In genomic region chr15:74735305-74735704, GRCh38 we compare ENCODE assay signal across 32 cellular contexts. TPM values are rescaled to one million over a fixed set of nuclear protein-coding genes. Genes with fewer than 3 reads are reported as not detected.
"Had no signal": no experiment of that assay in that cellular context is flagged by ENCODE, and none has a peak within 500 bp of the region (broad histone marks: within the 10 kb centered on the region; RNA-seq: fewer than 3 reads in every experiment).

No MANE protein-coding gene starts in this region.

- H3K4me1 ChIP-seq: adrenal gland, body of pancreas, esophagus muscularis mucosa, gastrocnemius medialis had no signal

- H3K36me3 ChIP-seq: adrenal gland, esophagus muscularis mucosa, gastrocnemius medialis had no signal

- H3K9me3 ChIP-seq: adrenal gland, body of pancreas, esophagus muscularis mucosa, gastrocnemius medialis had no signal

- H3K4me3 Mint-ChIP-seq: activated CD4-positive, alpha-beta memory T cell treated with anti-CD3 and anti-CD28 coated beads, Interleukin-2, amount 10 ng/mL, durations not matched to agents 7 days and 5 days; activated CD4-positive, alpha-beta T cell treated with anti-CD3 and anti-CD28 coated beads, Interleukin-2, amount 10 ng/mL, durations not matched to agents 7 days and 5 days; activated naive CD4-positive, alpha-beta T cell treated with anti-CD3 and anti-CD28 coated beads, Interleukin-2, amount 10 ng/mL, durations not matched to agents 7 days and 5 days; activated naive CD8-positive, alpha-beta T cell; activated T-cell treated with anti-CD3 and anti-CD28 coated beads, Interleukin-2, amount 50 U/mL, for 24 hours; activated T-cell treated with anti-CD3 and anti-CD28 coated beads, Interleukin-2, amount 50 U/mL, for 72 hours; effector memory CD8-positive, alpha-beta T cell; WTC11 had no signal

- DNase-seq: activated CD4-positive, alpha-beta memory T cell treated with anti-CD3 and anti-CD28 coated beads, Interleukin-2, amount 10 ng/mL, durations not matched to agents 7 days and 5 days; activated CD4-positive, alpha-beta T cell treated with anti-CD3 and anti-CD28 coated beads for 1 hour; activated CD4-positive, alpha-beta T cell treated with anti-CD3 and anti-CD28 coated beads for 4 hours; activated CD4-positive, alpha-beta T cell treated with anti-CD3 and anti-CD28 coated beads, Interleukin-2, amount 10 ng/mL, durations not matched to agents 7 days and 5 days; activated CD4-positive, alpha-beta T cell treated with anti-CD3 and anti-CD28 coated beads, Interleukin-2, amount 50 U/mL, for 4 hours; activated CD8-positive, alpha-beta memory T cell treated with anti-CD3 and anti-CD28 coated beads, Interleukin-2, amount 50 U/mL, for 48 hours; activated gamma-delta T cell; activated naive CD4-positive, alpha-beta T cell; activated naive CD4-positive, alpha-beta T cell treated with anti-CD3 and anti-CD28 coated beads, Interleukin-2, amount 10 ng/mL, durations not matched to agents 7 days and 5 days; activated T-cell treated with anti-CD3 and anti-CD28 coated beads for 4 hours; activated T-cell treated with anti-CD3 and anti-CD28 coated beads, Interleukin-2, amount 50 U/mL, for 24 hours; activated T-cell treated with anti-CD3 and anti-CD28 coated beads, Interleukin-2, amount 50 U/mL, for 72 hours; adrenal gland; amygdala; body of pancreas; caudate nucleus; cortex of kidney; dermis blood vessel endothelial cell; effector CD4-positive, alpha-beta T cell; effector memory CD8-positive, alpha-beta T cell; erythroblast; foreskin keratinocyte; gastrocnemius medialis; glutamatergic neuron; T-helper 2 cell had no signal

- H3K27ac Mint-ChIP-seq: activated CD4-positive, alpha-beta memory T cell treated with anti-CD3 and anti-CD28 coated beads, Interleukin-2, amount 10 ng/mL, durations not matched to agents 7 days and 5 days; activated CD4-positive, alpha-beta T cell treated with anti-CD3 and anti-CD28 coated beads, Interleukin-2, amount 10 ng/mL, durations not matched to agents 7 days and 5 days; activated naive CD4-positive, alpha-beta T cell treated with anti-CD3 and anti-CD28 coated beads, Interleukin-2, amount 10 ng/mL, durations not matched to agents 7 days and 5 days; activated naive CD8-positive, alpha-beta T cell; activated T-cell treated with anti-CD3 and anti-CD28 coated beads, Interleukin-2, amount 50 U/mL, for 24 hours; activated T-cell treated with anti-CD3 and anti-CD28 coated beads, Interleukin-2, amount 50 U/mL, for 72 hours; effector memory CD8-positive, alpha-beta T cell; WTC11 had no signal

- H3K4me3 ChIP-seq: adrenal gland, body of pancreas, esophagus muscularis mucosa, gastrocnemius medialis had no signal

- H3K36me3 Mint-ChIP-seq: activated naive CD4-positive, alpha-beta T cell treated with anti-CD3 and anti-CD28 coated beads, Interleukin-2, amount 10 ng/mL, durations not matched to agents 7 days and 5 days; WTC11 had no signal

- H3K27ac ChIP-seq: adrenal gland, body of pancreas, esophagus muscularis mucosa, foreskin keratinocyte, gastrocnemius medialis, VCaP had no signal

- H3K4me1 Mint-ChIP-seq: WTC11 had no signal

- H3K27me3 ChIP-seq: adrenal gland, body of pancreas had no signal

- ATAC-seq: activated T-cell treated with anti-CD3 and anti-CD28 coated beads, Interleukin-2, amount 50 U/mL, for 72 hours; body of pancreas; effector memory CD8-positive, alpha-beta T cell; foreskin keratinocyte; gastrocnemius medialis; WTC11 had no signal

RNA-seq across cellular contexts. Expression of gene CYP1A2, which starts 13.3 kb away (rescaled TPM):
- total RNA-seq: activated CD4-positive, alpha-beta memory T cell treated with anti-CD3 and anti-CD28 coated beads, Interleukin-2, amount 10 ng/mL, durations not matched to agents 7 days and 5 days; activated CD4-positive, alpha-beta T cell treated with anti-CD3 and anti-CD28 coated beads, Interleukin-2, amount 10 ng/mL, durations not matched to agents 7 days and 5 days; activated T-cell treated with anti-CD3 and anti-CD28 coated beads, Interleukin-2, amount 50 U/mL, for 72 hours; adrenal gland; aorta; body of pancreas; chondrocyte; dermis blood vessel endothelial cell; esophagus muscularis mucosa; gastrocnemius medialis; T-helper 1 cell treated with Interleukin-12 subunit alpha and Interleukin-12 subunit beta and Interleukin-4 antibody, amounts not matched to agents 30 ng/mL and 1 ng/mL, for 36 hours; WTC11 had no signal
- polyA plus RNA-seq: adrenal gland, aorta, foreskin keratinocyte had no signal
